ENCODE assay signal across 11 cellular contexts in genomic region chr14:92475451-92476187, GRCh38. TPM values are rescaled to one million over a fixed set of nuclear protein-coding genes. Genes with fewer than 3 reads are reported as not detected.
DNase-seq lines count a peak whose midpoint lies in the region; ATAC-seq and TF ChIP-seq lines count a peak whose summit lies in the region.
"Had no signal": no experiment of that assay in that cellular context is flagged by ENCODE, and none has a peak within 500 bp of the region (broad histone marks: within the 10 kb centered on the region; RNA-seq: fewer than 3 reads in every experiment).

No MANE protein-coding gene starts in this region.

- H3K4me3 Mint-ChIP-seq in CD4-positive, alpha-beta memory T cell = no peak overlapping the region
- H3K4me3 Mint-ChIP-seq: activated T-helper 17 cell treated with anti-CD3 and anti-CD28 coated beads, Interleukin-2, amount 50 U/mL, for 72 hours had no signal

- H2AFZ ChIP-seq in osteoblast (ENCODE audit: low read length) (peak overlapping the region; percentile 7), PC-3 (ENCODE audit: low read length) (no peak overlapping the region)

- intact Hi-C loops in CD4-positive, alpha-beta memory T cell (cut with micrococcal nuclease) = no loop called here
- intact Hi-C loops in PC-3 (cut with micrococcal nuclease) = no loop called here

- H3K4me2 ChIP-seq in osteoblast (ENCODE audit: insufficient read depth, low read length) = no peak overlapping the region
- H3K4me2 ChIP-seq in PC-3 (ENCODE audit: low read length) = no peak overlapping the region

- H3K4me1 ChIP-seq in osteoblast (ENCODE audit: insufficient read depth, low read length) = peaks cover 24% of the 10 kb centered on the region
- no peaks in the 10 kb centered on the region for H3K4me1 ChIP-seq in CD4-positive, alpha-beta memory T cell (ENCODE audit: insufficient read depth, low read length)
- peaks cover 15% of the 10 kb centered on the region for H3K4me1 ChIP-seq in PC-3 (ENCODE audit: insufficient read depth, low read length)

- H3K36me3 Mint-ChIP-seq in CD4-positive, alpha-beta memory T cell = no peaks in the 10 kb centered on the region

- no peak overlapping the region for H3K9ac ChIP-seq in PC-3 (ENCODE audit: low read length)

- no peaks in the 10 kb centered on the region for H3K9me2 ChIP-seq in PC-3 (replicated peaks; ENCODE audit: low read length)

- H3K9me3 Mint-ChIP-seq in CD4-positive, alpha-beta memory T cell = peaks cover 0 to 8% (median 3%) of the 10 kb centered on the region in 8 donors
- H3K9me3 Mint-ChIP-seq: activated T-helper 17 cell treated with anti-CD3 and anti-CD28 coated beads, Interleukin-2, amount 50 U/mL, for 72 hours had no signal

- H3K27ac Mint-ChIP-seq in CD4-positive, alpha-beta memory T cell = no peak overlapping the region
- H3K27ac Mint-ChIP-seq: activated T-helper 17 cell treated with anti-CD3 and anti-CD28 coated beads, Interleukin-2, amount 50 U/mL, for 72 hours had no signal

- H3F3A ChIP-seq in PC-3 (ENCODE audit: low read length, unreplicated experiment) = no peaks in the 10 kb centered on the region

- H3K27ac ChIP-seq in osteoblast (ENCODE audit: low read depth, low read length) (no peak overlapping the region), PC-3 (ENCODE audit: low read length) (no peak overlapping the region)
- H3K27ac ChIP-seq in CD4-positive, alpha-beta memory T cell (ENCODE audit: low read depth, low read length) = no peak overlapping the region

- POLR2A ChIA-PET in CD4-positive, alpha-beta memory T cell (lab: Charles Lee; ENCODE audit: partially characterized antibody) = interaction anchor here (0.5 kb wide), 1 partner anchor 1391 kb away, joined by 3 read pairs; no protein-coding TSS in a partner anchor
- POLR2A ChIA-PET in PC-3 (lab: Charles Lee; ENCODE audit: unreplicated experiment) = no interaction called here

- H3K36me3 ChIP-seq in osteoblast (ENCODE audit: insufficient read depth, low read length) (no peaks in the 10 kb centered on the region), PC-3 (ENCODE audit: low read depth, low read length) (no peaks in the 10 kb centered on the region)
- H3K36me3 ChIP-seq in CD4-positive, alpha-beta memory T cell (ENCODE audit: insufficient read depth, low read length) = no peaks in the 10 kb centered on the region

- no peak overlapping the region for H3K4me3 ChIP-seq in fibroblast of pulmonary artery (replicated peaks; ENCODE audit: low read depth, low read length)
- no peak overlapping the region for H3K4me3 ChIP-seq in osteoblast (ENCODE audit: insufficient read depth, low read length)
- H3K4me3 ChIP-seq in CD4-positive, alpha-beta memory T cell (ENCODE audit: low read length in 2 of 2) = no peak overlapping the region
- H3K4me3 ChIP-seq in PC-3 (ENCODE audit: low read length) = no peak overlapping the region

- H4K20me1 ChIP-seq in osteoblast (ENCODE audit: insufficient read depth, low read length) (no peaks in the 10 kb centered on the region), PC-3 (ENCODE audit: low read length) (no peaks in the 10 kb centered on the region)

- CTCF ChIA-PET in CD4-positive, alpha-beta memory T cell (lab: Charles Lee; ENCODE audit: partially characterized antibody) = no interaction called here
- CTCF ChIA-PET in PC-3 (lab: Charles Lee) = no interaction called here

- ATAC-seq in PC-3 (no peak), GM19467 (IDR thresholded peaks at IDR 0.05; ENCODE audit: unreplicated experiment) (no peak)
- ATAC-seq: activated T-helper 17 cell treated with anti-CD3 and anti-CD28 coated beads, Interleukin-2, amount 50 U/mL, for 72 hours had no signal

- H3K27me3 Mint-ChIP-seq in CD4-positive, alpha-beta memory T cell = peaks cover 0 to 3% of the 10 kb centered on the region in 2 donors

- no TSS peak for BruUV-seq in PC-3 (replicated peaks; lab: Mats Ljungman, UMichigan)

- no peaks in the 10 kb centered on the region for H3K9me3 ChIP-seq in osteoblast (ENCODE audit: low read depth, low read length)
- H3K9me3 ChIP-seq in CD4-positive, alpha-beta memory T cell (ENCODE audit: control insufficient read depth in 1 of 2, low read length in 2 of 2) = no peaks in the 10 kb centered on the region
- H3K9me3 ChIP-seq in PC-3 (ENCODE audit: low read length) = no peaks in the 10 kb centered on the region

- H3K27me3 ChIP-seq in osteoblast (ENCODE audit: insufficient read depth, low read length) (no peaks in the 10 kb centered on the region), PC-3 (ENCODE audit: low read length) (no peaks in the 10 kb centered on the region)
- H3K27me3 ChIP-seq in CD4-positive, alpha-beta memory T cell (ENCODE audit: insufficient read depth, low read length) = no peaks in the 10 kb centered on the region

- DNase-seq in AG20443 (ENCODE audit: low spot score) (peak; percentile 45), SIG-M5 (lab: John Stamatoyannopoulos, UW) (peak; percentile 30), fibroblast of pulmonary artery (ENCODE audit: low read depth) (peak; percentile 95), osteoblast (ENCODE audit: insufficient read length, low spot score, missing footprints) (no peak), PC-3 (no peak), T-helper 2 cell (no peak)
- no peak for DNase-seq in CD4-positive, alpha-beta memory T cell
- DNase-seq: hippocampal formation, NCI-H2171 treated with DMSO at 0.1 percent for 48 hours had no signal

- TF ChIP-seq CTCF in fibroblast of pulmonary artery (IDR thresholded peaks at IDR 0.05; ENCODE audit: low read length, missing control alignments) = no peak
- TF ChIP-seq CTCF in osteoblast (IDR thresholded peaks at IDR 0.05; ENCODE audit: extremely low read depth, low read depth, low read length) = no peak
- TF ChIP-seq CTCF in PC-3 (conservative IDR thresholded peaks at IDR 0.05; ENCODE audit: low read depth, low read length) = no peak

- H3K79me2 ChIP-seq in osteoblast (ENCODE audit: insufficient read depth, low read length) = no peaks in the 10 kb centered on the region
- no peaks in the 10 kb centered on the region for H3K79me2 ChIP-seq in PC-3 (ENCODE audit: low read length)

- peaks cover 0 to 16% (median 2%) of the 10 kb centered on the region in 4 donors for H3K4me1 Mint-ChIP-seq in CD4-positive, alpha-beta memory T cell
- H3K4me1 Mint-ChIP-seq: activated T-helper 17 cell treated with anti-CD3 and anti-CD28 coated beads, Interleukin-2, amount 50 U/mL, for 72 hours had no signal

RNA-seq across cellular contexts. Expression of gene RIN3, which starts 38.0 kb away (rescaled TPM):
- total RNA-seq in osteoblast = 7.6 and 10.3 TPM in 2 replicates
- total RNA-seq in CD4-positive, alpha-beta memory T cell = 10 to 100 TPM; 66.9 to 74.9 TPM
- polyA plus RNA-seq in CD4-positive, alpha-beta memory T cell = 10 to 100 TPM in 1 of 2 donors, 1 to 10 TPM in 1; 4.0 to 25.0 TPM
- 4.8 and 6.2 TPM in 2 replicates for total RNA-seq in PC-3 (2014; rRNA removed)

Comparison
In these comparisons a context has a peak if more than half of its experiments do, and no peak if none do; other contexts are left out.
1. DNase-seq: peak in AG20443 (single experiment), SIG-M5 (single experiment) and fibroblast of pulmonary artery (single experiment); none in osteoblast (single experiment), CD4-positive, alpha-beta memory T cell (0 of 5), PC-3 (single experiment) and T-helper 2 cell (0 of 5).